2 cellular contexts compared by ENCODE assay signal in the genomic region with DNA sequence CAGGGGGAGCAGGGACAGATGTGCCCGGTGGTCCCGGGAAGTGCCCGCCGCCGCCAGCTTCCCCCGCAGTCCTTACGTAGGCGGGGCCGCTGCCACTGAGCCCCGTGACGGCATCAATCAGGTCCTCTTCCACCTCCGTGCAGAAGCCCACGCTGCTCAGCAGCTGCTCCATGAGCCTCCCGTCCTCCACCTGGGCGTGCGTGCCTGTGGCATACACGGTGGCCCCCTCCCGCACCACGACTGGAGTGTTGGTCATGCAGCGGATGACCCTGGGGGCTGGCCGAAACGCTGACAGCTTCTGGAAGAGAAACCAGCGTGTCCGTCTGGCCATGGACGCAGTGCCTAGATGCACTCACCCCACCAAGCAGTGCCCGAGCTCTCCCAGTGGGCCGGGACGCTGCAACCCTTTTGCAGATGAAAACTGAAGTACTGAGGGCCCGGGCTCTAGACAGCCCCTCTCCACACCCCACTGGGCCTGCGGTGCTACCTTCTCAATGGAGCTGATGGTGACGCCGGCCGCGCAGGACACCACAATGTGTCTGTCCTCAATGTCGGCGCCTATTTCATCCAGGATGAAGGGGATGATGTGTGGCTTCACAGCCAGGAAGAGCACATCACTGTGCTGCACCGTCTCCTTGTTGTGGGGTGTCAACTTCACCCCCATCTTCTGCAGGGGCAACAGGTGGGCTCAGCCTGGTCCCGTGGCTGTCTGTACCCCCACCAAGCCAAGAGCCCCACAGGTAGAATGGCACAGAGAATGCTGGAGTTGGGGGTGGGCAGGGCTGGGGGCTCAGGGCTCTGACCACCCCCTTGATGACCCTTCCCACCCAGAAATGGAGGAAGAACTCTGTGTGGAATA.
A peak's percentile ranks its signal among the peaks of the same experiment; 100 is the strongest.
TF ChIP-seq lines count a peak whose summit lies in the region.

No MANE protein-coding gene starts in this region.

TF ChIP-seq in IMR-90, 13 proteins besides CTCF, POLR2A, EP300 and RAD21:
- TF ChIP-seq CEBPB (IDR thresholded peaks at IDR 0.05; ENCODE audit: low read depth, low read length) (no peak), RCOR1 (IDR thresholded peaks at IDR 0.05; ENCODE audit: insufficient replicate concordance, low read length) (no peak), MAZ (IDR thresholded peaks at IDR 0.05; ENCODE audit: borderline replicate concordance, low read depth, low read length) (no peak), MXI1 (IDR thresholded peaks at IDR 0.05; ENCODE audit: borderline replicate concordance, low read depth, low read length) (no peak), MAFK (IDR thresholded peaks at IDR 0.05; ENCODE audit: low read depth, low read length) (no peak), BHLHE40 (IDR thresholded peaks at IDR 0.05; ENCODE audit: low read depth, low read length) (no peak), SMC3 (IDR thresholded peaks at IDR 0.05; ENCODE audit: low read depth, low read length) (no peak), NFE2L2 (IDR thresholded peaks at IDR 0.05; ENCODE audit: low read depth, low read length) (no peak), FOS (IDR thresholded peaks at IDR 0.05; ENCODE audit: low read depth, low read length) (no peak), CHD1 (IDR thresholded peaks at IDR 0.05; ENCODE audit: low read depth, low read length) (no peak), RFX5 (IDR thresholded peaks at IDR 0.05; ENCODE audit: low read depth, low read length) (no peak)
- TF ChIP-seq, protein P1, sequence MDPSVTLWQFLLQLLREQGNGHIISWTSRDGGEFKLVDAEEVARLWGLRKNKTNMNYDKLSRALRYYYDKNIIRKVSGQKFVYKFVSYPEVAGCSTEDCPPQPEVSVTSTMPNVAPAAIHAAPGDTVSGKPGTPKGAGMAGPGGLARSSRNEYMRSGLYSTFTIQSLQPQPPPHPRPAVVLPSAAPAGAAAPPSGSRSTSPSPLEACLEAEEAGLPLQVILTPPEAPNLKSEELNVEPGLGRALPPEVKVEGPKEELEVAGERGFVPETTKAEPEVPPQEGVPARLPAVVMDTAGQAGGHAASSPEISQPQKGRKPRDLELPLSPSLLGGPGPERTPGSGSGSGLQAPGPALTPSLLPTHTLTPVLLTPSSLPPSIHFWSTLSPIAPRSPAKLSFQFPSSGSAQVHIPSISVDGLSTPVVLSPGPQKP (IDR thresholded peaks at IDR 0.05; ENCODE audit: borderline replicate concordance, low read depth, low read length) = no peak
- TF ChIP-seq, protein P2, sequence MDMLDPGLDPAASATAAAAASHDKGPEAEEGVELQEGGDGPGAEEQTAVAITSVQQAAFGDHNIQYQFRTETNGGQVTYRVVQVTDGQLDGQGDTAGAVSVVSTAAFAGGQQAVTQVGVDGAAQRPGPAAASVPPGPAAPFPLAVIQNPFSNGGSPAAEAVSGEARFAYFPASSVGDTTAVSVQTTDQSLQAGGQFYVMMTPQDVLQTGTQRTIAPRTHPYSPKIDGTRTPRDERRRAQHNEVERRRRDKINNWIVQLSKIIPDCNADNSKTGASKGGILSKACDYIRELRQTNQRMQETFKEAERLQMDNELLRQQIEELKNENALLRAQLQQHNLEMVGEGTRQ (IDR thresholded peaks at IDR 0.05; ENCODE audit: low read depth, low read length) = no peak
TF ChIP-seq in IMR-90: peak in this region for 0.

TF ChIP-seq in K562, 482 proteins besides CTCF, POLR2A, EP300 and RAD21:
- TF ChIP-seq RBFOX2 (IDR thresholded peaks at IDR 0.05; ENCODE audit: low read depth, low read length) (peak; percentile 40), POLR2G (IDR thresholded peaks at IDR 0.05; ENCODE audit: low read depth, low read length) (peak; percentile 62), KDM5B (IDR thresholded peaks at IDR 0.05; ENCODE audit: insufficient replicate concordance, low read depth, low read length) (peak; percentile 39), IRF2 (CRISPR knock-in tag; IDR thresholded peaks at IDR 0.05) (0 out of 2 replicates have a peak, but pooled peaks have one; percentile 27), RBM22 (IDR thresholded peaks at IDR 0.05; ENCODE audit: low read depth, low read length, poor library complexity, severe bottlenecking) (peak; percentile 20), WHSC1 (IDR thresholded peaks at IDR 0.05; ENCODE audit: low read length) (no peak)
- TF ChIP-seq, protein P3, sequence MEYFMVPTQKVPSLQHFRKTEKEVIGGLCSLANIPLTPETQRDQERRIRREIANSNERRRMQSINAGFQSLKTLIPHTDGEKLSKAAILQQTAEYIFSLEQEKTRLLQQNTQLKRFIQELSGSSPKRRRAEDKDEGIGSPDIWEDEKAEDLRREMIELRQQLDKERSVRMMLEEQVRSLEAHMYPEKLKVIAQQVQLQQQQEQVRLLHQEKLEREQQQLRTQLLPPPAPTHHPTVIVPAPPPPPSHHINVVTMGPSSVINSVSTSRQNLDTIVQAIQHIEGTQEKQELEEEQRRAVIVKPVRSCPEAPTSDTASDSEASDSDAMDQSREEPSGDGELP (CRISPR knock-in tag; IDR thresholded peaks at IDR 0.05; ENCODE audit: borderline replicate concordance) = 0 out of 2 replicates have a peak, but pooled peaks have one; percentile 17
- TF ChIP-seq, protein P4, sequence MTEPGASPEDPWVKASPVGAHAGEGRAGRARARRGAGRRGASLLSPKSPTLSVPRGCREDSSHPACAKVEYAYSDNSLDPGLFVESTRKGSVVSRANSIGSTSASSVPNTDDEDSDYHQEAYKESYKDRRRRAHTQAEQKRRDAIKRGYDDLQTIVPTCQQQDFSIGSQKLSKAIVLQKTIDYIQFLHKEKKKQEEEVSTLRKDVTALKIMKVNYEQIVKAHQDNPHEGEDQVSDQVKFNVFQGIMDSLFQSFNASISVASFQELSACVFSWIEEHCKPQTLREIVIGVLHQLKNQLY (CRISPR knock-in tag; conservative IDR thresholded peaks at IDR 0.05) = no peak
